ENCODE assay signal across 9 cellular contexts in the genomic region with DNA sequence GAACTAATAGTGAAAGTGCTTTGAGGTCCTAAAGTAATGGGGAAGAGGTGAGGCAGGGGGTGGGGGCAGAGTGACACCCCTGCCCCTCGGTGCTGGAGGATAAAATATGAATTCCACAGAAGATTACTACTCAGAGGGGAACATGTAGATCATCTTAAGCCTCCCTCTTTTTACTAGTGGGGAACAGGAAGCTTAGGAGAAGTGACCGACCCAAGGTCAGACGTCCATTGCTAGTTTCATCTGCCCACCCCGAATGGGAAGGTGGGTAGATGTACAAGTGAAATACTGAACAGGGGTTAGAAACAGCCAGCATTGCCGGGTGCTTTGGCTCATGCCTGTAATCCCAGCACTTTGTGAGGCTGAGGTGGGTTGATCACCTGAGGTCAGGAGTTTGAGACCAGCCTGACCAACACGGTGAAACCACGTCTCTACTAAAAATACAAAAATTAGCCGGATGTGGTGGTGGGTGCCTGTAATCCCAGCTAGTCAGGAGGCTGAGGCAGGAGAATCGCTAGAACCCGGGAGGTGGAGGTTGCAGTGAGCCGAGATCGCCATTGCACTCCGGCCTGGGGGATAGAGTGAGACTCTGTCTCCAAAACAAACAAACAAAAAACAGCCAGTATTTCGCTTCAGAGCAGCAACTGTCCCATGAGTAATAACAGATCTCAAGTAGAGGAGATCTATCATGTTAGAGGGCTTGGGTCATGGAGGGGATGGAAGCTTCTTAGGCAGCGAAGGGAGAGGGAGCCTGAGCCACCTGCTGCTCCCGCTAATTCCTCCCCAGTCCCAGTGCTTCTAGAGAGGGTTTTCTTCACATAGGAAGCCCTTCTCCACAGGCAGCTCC. TPM values are rescaled to one million over a fixed set of nuclear protein-coding genes. Genes with fewer than 3 reads are reported as not detected.
DNase-seq lines count a peak whose midpoint lies in the region; ATAC-seq, FAIRE-seq and TF ChIP-seq lines count a peak whose summit lies in the region.
"Had no signal": no experiment of that assay in that cellular context is flagged by ENCODE, and none has a peak within 500 bp of the region (broad histone marks: within the 10 kb centered on the region; RNA-seq: fewer than 3 reads in every experiment).

No MANE protein-coding gene starts in this region.

- H3K27ac ChIP-seq in astrocyte (ENCODE audit: low read depth, low read length) (peak overlapping the region; percentile 96), lung (ENCODE audit: low read depth in 1 of 2, low read length in 1 of 2) (peak overlapping the region; percentile 92 to 96), thyroid gland (peak overlapping the region; percentile 88 to 99 (median 99))

- H3K4me1 Mint-ChIP-seq in activated T-cell treated with anti-CD3 and anti-CD28 coated beads, Interleukin-2, amount 50 U/mL, for 24 hours (ENCODE audit: low read depth): peaks cover 93% of the 10 kb centered on the region
- H3K4me1 Mint-ChIP-seq in astrocyte (ENCODE audit: low read depth, unreplicated experiment): peaks cover 53% of the 10 kb centered on the region

- peak overlapping the region; percentile 95 for H3K27ac Mint-ChIP-seq in activated T-cell treated with anti-CD3 and anti-CD28 coated beads, Interleukin-2, amount 50 U/mL, for 24 hours
- peak overlapping the region; percentile 94 for H3K27ac Mint-ChIP-seq in astrocyte (ENCODE audit: unreplicated experiment)

- no peaks in the 10 kb centered on the region for H3K27me3 Mint-ChIP-seq in activated T-cell treated with anti-CD3 and anti-CD28 coated beads, Interleukin-2, amount 50 U/mL, for 24 hours
- H3K27me3 Mint-ChIP-seq in astrocyte (ENCODE audit: low read depth, unreplicated experiment): peaks cover 3% of the 10 kb centered on the region

- H3K4me1 ChIP-seq in astrocyte (ENCODE audit: insufficient read depth, low read length): peaks cover 34% of the 10 kb centered on the region
- peaks cover 28 to 40% of the 10 kb centered on the region in 2 donors for H3K4me1 ChIP-seq in lung (ENCODE audit: control insufficient read depth in 2 of 2, insufficient read depth in 2 of 2, low read length in 2 of 2)
- peaks cover 41 to 75% of the 10 kb centered on the region in 2 donors for H3K4me1 ChIP-seq in thyroid gland

- H3K9me3 Mint-ChIP-seq in activated T-cell treated with anti-CD3 and anti-CD28 coated beads, Interleukin-2, amount 50 U/mL, for 24 hours: no peaks in the 10 kb centered on the region
- no peaks in the 10 kb centered on the region for H3K9me3 Mint-ChIP-seq in astrocyte (ENCODE audit: unreplicated experiment)

- peak overlapping the region; percentile 89 for H3K4me3 Mint-ChIP-seq in activated T-cell treated with anti-CD3 and anti-CD28 coated beads, Interleukin-2, amount 50 U/mL, for 24 hours
- H3K4me3 Mint-ChIP-seq in astrocyte (ENCODE audit: unreplicated experiment): peak overlapping the region; percentile 97

- peaks cover 17% of the 10 kb centered on the region for H3K79me2 ChIP-seq in astrocyte (ENCODE audit: insufficient read depth, low read length)

- H3K9me3 ChIP-seq in astrocyte (ENCODE audit: insufficient read depth, low read depth, low read length): no peaks in the 10 kb centered on the region
- no peaks in the 10 kb centered on the region for H3K9me3 ChIP-seq in lung (ENCODE audit: control insufficient read depth in 2 of 2, insufficient read depth in 1 of 2, low read length in 1 of 2)
- no peaks in the 10 kb centered on the region for H3K9me3 ChIP-seq in thyroid gland

- H3K9ac ChIP-seq in astrocyte (ENCODE audit: low read length): peak overlapping the region; percentile 89

- FAIRE-seq in astrocyte (lab: Jason Lieb, UNC) (no peak), frontal cortex (lab: Jason Lieb, UNC) (no peak)
- FAIRE-seq: bronchial epithelial cell had no signal

- no peaks in the 10 kb centered on the region for H3K36me3 ChIP-seq in astrocyte (ENCODE audit: insufficient read depth, low read length)
- H3K36me3 ChIP-seq in lung (ENCODE audit: control insufficient read depth in 2 of 2, insufficient read depth in 2 of 2, low read length in 2 of 2): peaks cover 0 to 6% of the 10 kb centered on the region in 2 donors
- peaks cover 4 to 5% of the 10 kb centered on the region in 2 donors for H3K36me3 ChIP-seq in thyroid gland

- TF ChIP-seq POLR2A in thyroid gland (IDR thresholded peaks at IDR 0.05): no peak

- H3K4me2 ChIP-seq in astrocyte (ENCODE audit: low read length): peak overlapping the region; percentile 91

- peak overlapping the region; percentile 42 for H2AFZ ChIP-seq in astrocyte (ENCODE audit: low read depth, low read length)

- 69 to 76% methylated on average over 16 of the region's 16 CpGs for WGBS in lung, 2 donors
- WGBS in thyroid gland, 2 donors: 71 to 76% methylated on average over 16 of the region's 16 CpGs

- H3K27me3 ChIP-seq in astrocyte (ENCODE audit: insufficient read depth, low read length) (no peaks in the 10 kb centered on the region), lung (ENCODE audit: control insufficient read depth, insufficient read depth) (no peaks in the 10 kb centered on the region), thyroid gland (no peaks in the 10 kb centered on the region)

- H3K36me3 Mint-ChIP-seq in activated T-cell treated with anti-CD3 and anti-CD28 coated beads, Interleukin-2, amount 50 U/mL, for 24 hours (ENCODE audit: low read depth): peaks cover 33% of the 10 kb centered on the region
- H3K36me3 Mint-ChIP-seq in astrocyte (ENCODE audit: low read depth, unreplicated experiment): peaks cover 9% of the 10 kb centered on the region

- no peak for DNase-seq in activated T-cell treated with anti-CD3 and anti-CD28 coated beads, Interleukin-2, amount 50 U/mL, for 24 hours
- no peak for DNase-seq in activated T-cell treated with anti-CD3 and anti-CD28 coated beads, Interleukin-2, amount 50 U/mL, for 48 hours
- DNase-seq in astrocyte (ENCODE audit: low read depth) (no peak), lung (ENCODE audit: low spot score) (no peak), thyroid gland (no peak), NCI-H2029 treated with DMSO at 0.1 percent for 48 hours (lab: John Stamatoyannopoulos, UW) (no peak), frontal cortex (ENCODE audit: low spot score in 2 of 2) (no peak), left lobe of liver (ENCODE audit: low spot score) (no peak)

- TF ChIP-seq CTCF in astrocyte (IDR thresholded peaks at IDR 0.05; ENCODE audit: insufficient read depth, low read depth, low read length) (no peak), lung (IDR thresholded peaks at IDR 0.05; ENCODE audit: control extremely low read depth, extremely low read depth) (no peak), thyroid gland (IDR thresholded peaks at IDR 0.05) (no peak)

- no peaks in the 10 kb centered on the region for H4K20me1 ChIP-seq in astrocyte (ENCODE audit: insufficient read depth, low read length)

- H3K4me3 ChIP-seq in astrocyte (ENCODE audit: insufficient read depth, low read depth, low read length) (peak overlapping the region; percentile 74), lung (no peak overlapping the region), thyroid gland (replicated peaks in 1 of 3) (peak overlapping the region in 1 of 3 donors; percentile 67)

- ATAC-seq in lung (ENCODE audit: insufficient read depth, low FRiP score) (no peak), left lobe of liver (no peak)

- intact Hi-C loops in thyroid gland (cut with DNase I): no loop called here

RNA-seq across cellular contexts. Expression of gene NR1D1, which starts 1.2 kb away (rescaled TPM):
- total RNA-seq in astrocyte: 8.7 and 10.1 TPM in 2 replicates
- 10 to 100 TPM in 1 of 2 donors, 1 to 10 TPM in 1; 3.2 to 19.4 TPM for total RNA-seq in lung
- 10 to 100 TPM in 1 of 2 donors, 1 to 10 TPM in 1; 8.7 to 19.6 TPM for polyA plus RNA-seq in lung
- total RNA-seq in thyroid gland: 1 to 10 TPM; 3.4 to 9.9 (median 5.1) TPM
- total RNA-seq in frontal cortex: under 0.01 TPM
- total RNA-seq in left lobe of liver: 18.6 TPM

RNA-seq across cellular contexts. Expression of gene MSL1, which starts 20.2 kb away (rescaled TPM):
- total RNA-seq in astrocyte: 81.9 and 83.3 TPM in 2 replicates
- total RNA-seq in lung: 100 to 1,000 TPM in 1 of 2 donors, 10 to 100 TPM in 1; 84.8 to 111 TPM
- polyA plus RNA-seq in lung: 10 to 100 TPM; 73.2 to 84.6 TPM
- 100 to 1,000 TPM in 1 of 4 donors, 10 to 100 TPM in 3; 69.9 to 101 (median 80.4) TPM for total RNA-seq in thyroid gland
- total RNA-seq in frontal cortex: 81.5 TPM
- 45.9 TPM for total RNA-seq in left lobe of liver

RNA-seq across cellular contexts. Expression of gene CASC3, which starts 38.7 kb away (rescaled TPM):
- total RNA-seq in astrocyte (55.0 and 56.1 TPM in 2 replicates), lung (10 to 100 TPM; 74.8 to 85.5 TPM), thyroid gland (100 to 1,000 TPM in 1 of 4 donors, 10 to 100 TPM in 3; 88.2 to 103 (median 95.5) TPM), frontal cortex (38.3 TPM), left lobe of liver (25.1 TPM)
- polyA plus RNA-seq in lung: 10 to 100 TPM; 37.2 to 47.8 TPM

RNA-seq across cellular contexts. Expression of gene THRA, which starts 38.8 kb away (rescaled TPM):
- total RNA-seq in astrocyte: 16.7 and 20.4 TPM in 2 replicates
- 10 to 100 TPM; 41.3 to 55.9 TPM for total RNA-seq in lung
- polyA plus RNA-seq in lung: 10 to 100 TPM; 28.5 to 33.6 TPM
- 10 to 100 TPM; 34.0 to 52.9 (median 44.8) TPM for total RNA-seq in thyroid gland
- 90.5 TPM for total RNA-seq in frontal cortex
- 10.7 TPM for total RNA-seq in left lobe of liver

RNA-seq across cellular contexts. Expression of gene MED24, which starts 47.4 kb away (rescaled TPM):
- total RNA-seq in astrocyte: 49.2 and 56.4 TPM in 2 replicates
- 10 to 100 TPM; 69.9 to 82.3 TPM for total RNA-seq in lung
- 100 to 1,000 TPM in 1 of 2 donors, 10 to 100 TPM in 1; 48.2 to 149 TPM for polyA plus RNA-seq in lung
- 10 to 100 TPM; 37.1 to 68.4 (median 56.6) TPM for total RNA-seq in thyroid gland
- total RNA-seq in frontal cortex: 42.8 TPM
- total RNA-seq in left lobe of liver: 28.8 TPM
